In genomic region chr9:15182755-15183154, GRCh38 we compare ENCODE assay signal across 28 cellular contexts.
A peak's percentile ranks its signal among the peaks of the same experiment; 100 is the strongest.
DNase-seq lines count a peak whose midpoint lies in the region; ATAC-seq and TF ChIP-seq lines count a peak whose summit lies in the region.
"Had no signal": no experiment of that assay in that cellular context is flagged by ENCODE, and none has a peak within 500 bp of the region (broad histone marks: within the 10 kb centered on the region; RNA-seq: fewer than 3 reads in every experiment).

No MANE protein-coding gene starts in this region.

- no peak overlapping the region for H3K4me3 Mint-ChIP-seq in activated T-helper 1 cell treated with anti-CD3 and anti-CD28 coated beads, Interleukin-12 subunit alpha, Interleukin-12 subunit beta, Interleukin-2, Interleukin-4 antibody, amounts not matched to agents 30 ng/mL and 10 ng/mL and 1 ng/mL, durations not matched to agents 14 hours and 24 hours and 36 hours
- H3K4me3 Mint-ChIP-seq: activated CD4-positive, alpha-beta T cell treated with anti-CD3 and anti-CD28 coated beads for 36 hours; activated naive CD4-positive, alpha-beta T cell treated with anti-CD3 and anti-CD28 coated beads, Interleukin-2, amount 50 U/mL, for 24 hours; CD14-positive monocyte; memory B cell; neural progenitor cell had no signal

- no peak for ATAC-seq in GM18517 (IDR thresholded peaks at IDR 0.05; ENCODE audit: unreplicated experiment)
- ATAC-seq: activated CD4-positive, alpha-beta T cell treated with anti-CD3 and anti-CD28 coated beads for 36 hours; HCT116; left lung; right cardiac atrium; stimulated activated naive CD8-positive, alpha-beta T cell treated with anti-CD3 and anti-CD28 coated beads, Interleukin-15, Interleukin-2, amounts not matched to agents 100 U/mL and 50 U/mL, for 24 hours had no signal

- H3K27me3 Mint-ChIP-seq in activated T-helper 1 cell treated with anti-CD3 and anti-CD28 coated beads, Interleukin-12 subunit alpha, Interleukin-12 subunit beta, Interleukin-2, Interleukin-4 antibody, amounts not matched to agents 30 ng/mL and 10 ng/mL and 1 ng/mL, durations not matched to agents 14 hours and 24 hours and 36 hours (ENCODE audit: insufficient read depth) = no peaks in the 10 kb centered on the region
- H3K27me3 Mint-ChIP-seq: activated CD4-positive, alpha-beta T cell treated with anti-CD3 and anti-CD28 coated beads for 36 hours; activated naive CD4-positive, alpha-beta T cell treated with anti-CD3 and anti-CD28 coated beads, Interleukin-2, amount 50 U/mL, for 24 hours; memory B cell had no signal

- no peaks in the 10 kb centered on the region for H3K9me3 Mint-ChIP-seq in activated T-helper 1 cell treated with anti-CD3 and anti-CD28 coated beads, Interleukin-12 subunit alpha, Interleukin-12 subunit beta, Interleukin-2, Interleukin-4 antibody, amounts not matched to agents 30 ng/mL and 10 ng/mL and 1 ng/mL, durations not matched to agents 14 hours and 24 hours and 36 hours
- H3K9me3 Mint-ChIP-seq: activated naive CD4-positive, alpha-beta T cell treated with anti-CD3 and anti-CD28 coated beads, Interleukin-2, amount 50 U/mL, for 24 hours; activated T-helper 2 cell treated with anti-CD3 and anti-CD28 coated beads, Interferon-gamma antibody, Interleukin-2, Interleukin-4, amounts not matched to agents 10 μg/mL and 5 μg/mL and 100 μg/mL, durations not matched to agents 14 hours and 24 hours and 36 hours; memory B cell; neural progenitor cell had no signal

- intact Hi-C loops in activated T-helper 1 cell treated with anti-CD3 and anti-CD28 coated beads, Interleukin-12 subunit alpha, Interleukin-12 subunit beta, Interleukin-2, Interleukin-4 antibody, amounts not matched to agents 30 ng/mL and 10 ng/mL and 1 ng/mL, durations not matched to agents 14 hours and 24 hours and 36 hours (cut with micrococcal nuclease) = no loop called here

- TF ChIP-seq CTCF in AG09319 (IDR thresholded peaks at IDR 0.05; ENCODE audit: low read depth, low read length) = no peak

- H3K27ac Mint-ChIP-seq in activated T-helper 1 cell treated with anti-CD3 and anti-CD28 coated beads, Interleukin-12 subunit alpha, Interleukin-12 subunit beta, Interleukin-2, Interleukin-4 antibody, amounts not matched to agents 30 ng/mL and 10 ng/mL and 1 ng/mL, durations not matched to agents 14 hours and 24 hours and 36 hours = no peak overlapping the region
- H3K27ac Mint-ChIP-seq: activated CD4-positive, alpha-beta T cell treated with anti-CD3 and anti-CD28 coated beads for 36 hours; activated naive CD4-positive, alpha-beta T cell treated with anti-CD3 and anti-CD28 coated beads, Interleukin-2, amount 50 U/mL, for 24 hours; activated T-helper 2 cell treated with anti-CD3 and anti-CD28 coated beads, Interferon-gamma antibody, Interleukin-2, Interleukin-4, amounts not matched to agents 10 μg/mL and 5 μg/mL and 100 μg/mL, durations not matched to agents 14 hours and 24 hours and 36 hours; CD14-positive monocyte; memory B cell had no signal

- peaks cover 9% of the 10 kb centered on the region for H3K4me1 Mint-ChIP-seq in activated T-helper 1 cell treated with anti-CD3 and anti-CD28 coated beads, Interleukin-12 subunit alpha, Interleukin-12 subunit beta, Interleukin-2, Interleukin-4 antibody, amounts not matched to agents 30 ng/mL and 10 ng/mL and 1 ng/mL, durations not matched to agents 14 hours and 24 hours and 36 hours (ENCODE audit: low read depth)
- H3K4me1 Mint-ChIP-seq: CD14-positive monocyte, memory B cell had no signal

- DNase-seq in AG09319 (ENCODE audit: extremely low read depth, low read depth) (peak; percentile 3), NCI-H2081 treated with DMSO at 0.1 percent for 48 hours (lab: John Stamatoyannopoulos, UW) (peak; percentile 47), NCI-H82 (lab: John Stamatoyannopoulos, UW) (peak; percentile 75), fibroblast of gingiva (ENCODE audit: low read depth) (peak; percentile 61), GDM1 (lab: John Stamatoyannopoulos, UW) (no peak), ureter (ENCODE audit: low spot score) (no peak)
- DNase-seq in activated T-helper 1 cell treated with anti-CD3 and anti-CD28 coated beads, Interleukin-12 subunit alpha, Interleukin-12 subunit beta, Interleukin-2, Interleukin-4 antibody, amounts not matched to agents 30 ng/mL and 10 ng/mL and 1 ng/mL, durations not matched to agents 14 hours and 24 hours and 36 hours (ENCODE audit: low spot score) = no peak
- DNase-seq: activated CD4-positive, alpha-beta T cell treated with anti-CD3 and anti-CD28 coated beads for 36 hours; amygdala; Caco-2; DMS79; Kasumi-1; left lung; MV-4-11; NCI-H187; PC-9; right cardiac atrium; stimulated activated naive CD8-positive, alpha-beta T cell treated with anti-CD3 and anti-CD28 coated beads, Interleukin-15, Interleukin-2, amounts not matched to agents 100 U/mL and 50 U/mL, for 24 hours; SW 1271; T-helper 9 cell; testis had no signal

- H3K36me3 Mint-ChIP-seq in activated T-helper 1 cell treated with anti-CD3 and anti-CD28 coated beads, Interleukin-12 subunit alpha, Interleukin-12 subunit beta, Interleukin-2, Interleukin-4 antibody, amounts not matched to agents 30 ng/mL and 10 ng/mL and 1 ng/mL, durations not matched to agents 14 hours and 24 hours and 36 hours (ENCODE audit: low read depth) = peaks cover 39% of the 10 kb centered on the region
- H3K36me3 Mint-ChIP-seq: neural progenitor cell had no signal

Comparison
In these comparisons a context has a peak if more than half of its experiments do, and no peak if none do; other contexts are left out.
1. DNase-seq: peak in AG09319 (single experiment), NCI-H2081 treated with DMSO at 0.1 percent for 48 hours (single experiment), NCI-H82 (single experiment) and fibroblast of gingiva (single experiment); none in GDM1 (single experiment), activated T-helper 1 cell treated with anti-CD3 and anti-CD28 coated beads, Interleukin-12 subunit alpha, Interleukin-12 subunit beta, Interleukin-2, Interleukin-4 antibody, amounts not matched to agents 30 ng/mL and 10 ng/mL and 1 ng/mL, durations not matched to agents 14 hours and 24 hours and 36 hours (single experiment) and ureter (single experiment).